In genomic region chr19:51571599-51571998, GRCh38 we compare ENCODE assay signal across 8 cellular contexts. TPM values are rescaled to one million over a fixed set of nuclear protein-coding genes. Genes with fewer than 3 reads are reported as not detected.
DNase-seq lines count a peak whose midpoint lies in the region; ATAC-seq, FAIRE-seq and TF ChIP-seq lines count a peak whose summit lies in the region.

No MANE protein-coding gene starts in this region.

- no peak for TF ChIP-seq EP300 in A549 (IDR thresholded peaks at IDR 0.05)

- no TSS peak for BruUV-seq in mammary epithelial cell (replicated peaks; lab: Mats Ljungman, UMichigan)

- peaks cover 2% of the 10 kb centered on the region for H3K36me3 ChIP-seq in mammary epithelial cell (ENCODE audit: insufficient read depth, low read length)
- H3K36me3 ChIP-seq in mesodermal cell (ENCODE audit: control insufficient read depth, insufficient read depth, low read length), result peaks cover 38% of the 10 kb centered on the region

- H4K20me1 ChIP-seq in mammary epithelial cell (ENCODE audit: insufficient read depth, low read length), result no peaks in the 10 kb centered on the region

- H3K9ac ChIP-seq in mammary epithelial cell (ENCODE audit: insufficient read depth, low read length), result peak overlapping the region; percentile 55

- H3K79me2 ChIP-seq in mammary epithelial cell (ENCODE audit: insufficient read depth, low read length), result peaks cover 21% of the 10 kb centered on the region

- H3K27me3 ChIP-seq in HL-60 (ENCODE audit: insufficient read depth, poor library complexity, severe bottlenecking) (no peaks in the 10 kb centered on the region), mammary epithelial cell (ENCODE audit: insufficient read depth, low read length) (no peaks in the 10 kb centered on the region)

- H3K4me1 ChIP-seq in A549 (0 out of 3 replicates have a peak, but pooled peaks cover 4% of the 10 kb centered on the region), mammary epithelial cell (ENCODE audit: insufficient read depth, low read length) (peaks cover 17% of the 10 kb centered on the region), mesodermal cell (ENCODE audit: control insufficient read depth, insufficient read depth, low read length, poor library complexity, severe bottlenecking) (peaks cover 20% of the 10 kb centered on the region)

- CTCF ChIA-PET in A549 (lab: Yijun Ruan, JAX), result interaction anchor here (0.6 kb wide), 1 partner anchor 177 kb away, joined by 3 read pairs; no protein-coding TSS in a partner anchor
- CTCF ChIA-PET in mammary epithelial cell (lab: Charles Lee; ENCODE audit: low non-redundant PET), result no interaction called here

- TF ChIP-seq POLR2A in A549 (IDR thresholded peaks at IDR 0.05; ENCODE audit: low read length), result no peak

- peak overlapping the region; percentile 92 for H3K4me2 ChIP-seq in A549
- H3K4me2 ChIP-seq in mammary epithelial cell (ENCODE audit: insufficient read depth, low read depth, low read length), result peak overlapping the region; percentile 77

- DNase-seq in A549 (ENCODE audit: low read depth in 1 of 2, low spot score in 1 of 2) (peak in 1 of 2 experiments; percentile 18), HL-60 (ENCODE audit: low read depth in 1 of 2, low spot score in 1 of 2) (no peak), mammary epithelial cell (no peak), GM10266 (ENCODE audit: extremely low spot score) (no peak), glomerular visceral epithelial cell (ENCODE audit: extremely low spot score) (no peak)

- no peak for FAIRE-seq in A549 (lab: Jason Lieb, UNC)

- H3K9me3 ChIP-seq in A549 (peaks cover 28% of the 10 kb centered on the region), mammary epithelial cell (replicated peaks; ENCODE audit: insufficient read depth, low read length) (no peaks in the 10 kb centered on the region), mesodermal cell (ENCODE audit: control insufficient read depth, low read length) (no peaks in the 10 kb centered on the region)

- no peak for TF ChIP-seq RAD21 in A549 (conservative IDR thresholded peaks at IDR 0.05 in 1 of 2, IDR thresholded peaks at IDR 0.05 in 1 of 2)

- H3K4me3 ChIP-seq in A549 (peak overlapping the region; percentile 65), HL-60 (replicated peaks; ENCODE audit: insufficient read depth, low read length) (peak overlapping the region; percentile 92), mammary epithelial cell (replicated peaks in 1 of 3; ENCODE audit: insufficient read depth in 1 of 3, low read depth in 2 of 3, low read length in 3 of 3) (peak overlapping the region; percentile 57 to 66 (median 60)), mesodermal cell (ENCODE audit: extremely low read depth, insufficient read depth, low read length, poor library complexity, severe bottlenecking) (peak overlapping the region; percentile 90)

- dilution Hi-C loops in mammary epithelial cell (cut with HindIII; ENCODE audit: low sequenced_read_pairs), result no loop called here

- in situ Hi-C loops in mammary epithelial cell (cut with MboI; ENCODE audit: low sequenced_read_pairs in 2 of 2), result no loop called here

- TF ChIP-seq CTCF in A549 (IDR thresholded peaks at IDR 0.05) (no peak), HL-60 (IDR thresholded peaks at IDR 0.05; ENCODE audit: insufficient read depth, low read length) (no peak), mammary epithelial cell (conservative IDR thresholded peaks at IDR 0.05 in 1 of 2, IDR thresholded peaks at IDR 0.05 in 1 of 2; ENCODE audit: extremely low read depth in 1 of 2, insufficient read depth in 1 of 2, low read depth in 1 of 2, low read length in 2 of 2) (no peak), GM10266 (IDR thresholded peaks at IDR 0.05; ENCODE audit: control insufficient read depth, insufficient read depth, low read depth, missing control alignments) (no peak)

- 25% methylated on average over 8 of the region's 8 CpGs for WGBS in A549 (ENCODE audit: missing lambda C conversion rate)
- 0% methylated on average over 8 of the region's 8 CpGs for WGBS in mammary epithelial cell (ENCODE audit: low coverage, missing lambda C conversion rate)
- 12 to 16% methylated on average over 6 to 8 of the region's 8 CpGs for WGBS in mesodermal cell (ENCODE audit: insufficient coverage in 2 of 2), 2 experiments

- intact Hi-C loops in mammary epithelial cell (cut with micrococcal nuclease), result loop anchor here (1.0 kb wide), 1 partner anchor 23 kb away; no protein-coding TSS in a partner anchor

- H3K27ac ChIP-seq in A549, result peak overlapping the region; percentile 60 to 83
- H3K27ac ChIP-seq in HL-60 (replicated peaks), result peak overlapping the region; percentile 68
- H3K27ac ChIP-seq in mammary epithelial cell (ENCODE audit: insufficient read depth, low read depth, low read length), result no peak overlapping the region
- peak overlapping the region; percentile 41 for H3K27ac ChIP-seq in mesodermal cell (ENCODE audit: low read depth, low read length, severe bottlenecking)

- H2AFZ ChIP-seq in mammary epithelial cell (ENCODE audit: low read depth, low read length), result peak overlapping the region; percentile 89

- ATAC-seq in A549, result peak in 1 of 2 experiments; percentile 34; a peak in 4 of 6 replicates
- no peak for ATAC-seq in GM21381 (IDR thresholded peaks at IDR 0.05; ENCODE audit: unreplicated experiment)
- no peak for ATAC-seq in HG02852 (IDR thresholded peaks at IDR 0.05; ENCODE audit: unreplicated experiment)

- POLR2A ChIA-PET in A549 (lab: Yijun Ruan, JAX), result interaction anchor here (1.0 to 1.5 kb wide), 3 partner anchors 23 to 232 kb away, joined by 6 to 9 read pairs (median 6); no protein-coding TSS in a partner anchor

TF ChIP-seq in A549, 52 proteins besides CTCF, POLR2A, EP300 and RAD21:
- TF ChIP-seq FOXS1 (CRISPR knock-in tag; IDR thresholded peaks at IDR 0.05) (no peak), ZSCAN20 (CRISPR knock-in tag; IDR thresholded peaks at IDR 0.05) (no peak), RFX5 (IDR thresholded peaks at IDR 0.05) (peak; percentile 82), MAFK (IDR thresholded peaks at IDR 0.05; ENCODE audit: partially characterized antibody) (no peak)
TF ChIP-seq in A549: peak in this region for 1.

RNA-seq across cellular contexts. Expression of gene ZNF175, which starts 0.5 kb away (rescaled TPM):
- 6.4 and 7.5 TPM in 2 replicates for polyA plus RNA-seq in A549 (2011; rRNA removed)
- polyA plus RNA-seq in A549 (2012; cell fraction: cytosol; rRNA removed), result 1.3 and 1.7 TPM in 2 replicates
- polyA plus RNA-seq in A549 (2012; cell fraction: nucleus; rRNA removed), result 2.2 and 3.7 TPM in 2 replicates
- 2.9 to 3.8 TPM (median 3.3 TPM) in 3 replicates for polyA plus RNA-seq in A549 (2017; fragmentation: RNase III; extraction: RNeasy Plus Mini Kit Qiagen cat#74134 plus additional on column Dnase treatment)
- polyA minus RNA-seq in A549 (2011; rRNA and poly(A)+ RNA removed), result 7.5 and 7.7 TPM in 2 replicates
- 1 to 10 TPM; 4.8 to 6.9 TPM for total RNA-seq in mammary epithelial cell
- 1.8 TPM for polyA plus RNA-seq in mammary epithelial cell
- 8.4 TPM for polyA minus RNA-seq in mammary epithelial cell
- 11.2 TPM for polyA plus RNA-seq in mesodermal cell (2013, experiment 1 of 2)
- 9.0 TPM for polyA plus RNA-seq in mesodermal cell (2013, experiment 2 of 2)

RNA-seq across cellular contexts. Expression of gene SIGLEC6, which starts 40.1 kb away (rescaled TPM):
- polyA plus RNA-seq in A549 (2011; rRNA removed), result not detected in 2 replicates
- polyA plus RNA-seq in A549 (2012; cell fraction: cytosol; rRNA removed), result not detected in 2 replicates
- polyA plus RNA-seq in A549 (2012; cell fraction: nucleus; rRNA removed), result not detected in 2 replicates
- not detected in 3 replicates for polyA plus RNA-seq in A549 (2017; fragmentation: RNase III; extraction: RNeasy Plus Mini Kit Qiagen cat#74134 plus additional on column Dnase treatment)
- polyA minus RNA-seq in A549 (2011; rRNA and poly(A)+ RNA removed), result not detected in 2 replicates
- total RNA-seq in mammary epithelial cell, result not detected
- not detected for polyA plus RNA-seq in mammary epithelial cell
- polyA minus RNA-seq in mammary epithelial cell, result not detected
- polyA plus RNA-seq in mesodermal cell (2013, experiment 1 of 2), result 0.22 TPM
- polyA plus RNA-seq in mesodermal cell (2013, experiment 2 of 2), result not detected

RNA-seq across cellular contexts. Expression of gene SIGLEC5, which starts 58.6 kb away (rescaled TPM):
- polyA plus RNA-seq in A549 (2011; rRNA removed) (not detected in 2 replicates), A549 (2017; fragmentation: RNase III; extraction: RNeasy Plus Mini Kit Qiagen cat#74134 plus additional on column Dnase treatment) (not detected in 3 replicates), mammary epithelial cell (not detected)
- not detected in 2 replicates for polyA plus RNA-seq in A549 (2012; cell fraction: cytosol; rRNA removed)
- polyA plus RNA-seq in A549 (2012; cell fraction: nucleus; rRNA removed), result not detected in 2 replicates
- not detected in 2 replicates for polyA minus RNA-seq in A549 (2011; rRNA and poly(A)+ RNA removed)
- not detected for total RNA-seq in mammary epithelial cell
- polyA minus RNA-seq in mammary epithelial cell, result not detected
- polyA plus RNA-seq in mesodermal cell (2013, experiment 1 of 2), result not detected
- polyA plus RNA-seq in mesodermal cell (2013, experiment 2 of 2), result not detected
